In genomic region chr2:216536725-216537124, GRCh38 we compare ENCODE assay signal across 10 cellular contexts. TPM values are rescaled to one million over a fixed set of nuclear protein-coding genes. Genes with fewer than 3 reads are reported as not detected.
A peak's percentile ranks its signal among the peaks of the same experiment; 100 is the strongest.
DNase-seq lines count a peak whose midpoint lies in the region; ATAC-seq and TF ChIP-seq lines count a peak whose summit lies in the region.
"Had no signal": no experiment of that assay in that cellular context is flagged by ENCODE, and none has a peak within 500 bp of the region (broad histone marks: within the 10 kb centered on the region; RNA-seq: fewer than 3 reads in every experiment).

No MANE protein-coding gene starts in this region.

- H3K9ac ChIP-seq in NT2/D1 (ENCODE audit: insufficient read length, low read depth): peak overlapping the region; percentile 5

- TF ChIP-seq CTCF in fibroblast of villous mesenchyme (IDR thresholded peaks at IDR 0.05; ENCODE audit: insufficient read depth, low read depth, low read length): no peak
- TF ChIP-seq CTCF in psoas muscle (IDR thresholded peaks at IDR 0.05): no peak
- TF ChIP-seq CTCF in GM10266 (IDR thresholded peaks at IDR 0.05; ENCODE audit: control insufficient read depth, insufficient read depth, low read depth, missing control alignments): no peak

- H3K9me3 ChIP-seq in NT2/D1 (ENCODE audit: insufficient read depth, low read length) (no peaks in the 10 kb centered on the region), psoas muscle (no peaks in the 10 kb centered on the region)

- no peaks in the 10 kb centered on the region for H3K36me3 ChIP-seq in NT2/D1 (ENCODE audit: insufficient read depth, insufficient read length, low read length)
- no peaks in the 10 kb centered on the region for H3K36me3 ChIP-seq in psoas muscle (ENCODE audit: insufficient read depth in 1 of 2, low read depth in 1 of 2)

- in situ Hi-C loops in G401 (cut with HindIII; ENCODE audit: low sequenced_read_pairs): no loop called here

- no peak overlapping the region for H3K27ac ChIP-seq in psoas muscle

- H3K4me1 ChIP-seq in NT2/D1 (ENCODE audit: insufficient read depth, insufficient read length) (peaks cover 10% of the 10 kb centered on the region), psoas muscle (peaks cover 25% of the 10 kb centered on the region)

- DNase-seq in G401 (ENCODE audit: low spot score) (peak; percentile 33), NT2/D1 (ENCODE audit: low read depth, low spot score) (no peak), fibroblast of villous mesenchyme (ENCODE audit: low read depth) (peak; percentile 83), psoas muscle (peak in 1 of 2 donors; percentile 24), GM10266 (ENCODE audit: extremely low spot score) (no peak), NCI-H1105 treated with DMSO at 0.1 percent for 48 hours (lab: John Stamatoyannopoulos, UW) (no peak), inferior parietal cortex (ENCODE audit: extremely low spot score) (no peak), pons (ENCODE audit: low spot score) (no peak)
- DNase-seq: activated CD8-positive, alpha-beta memory T cell treated with anti-CD3 and anti-CD28 coated beads for 24 hours; left colon had no signal

- H3K27me3 ChIP-seq in NT2/D1 (ENCODE audit: insufficient read depth, insufficient read length): no peaks in the 10 kb centered on the region
- no peaks in the 10 kb centered on the region for H3K27me3 ChIP-seq in psoas muscle (ENCODE audit: insufficient read depth in 3 of 3, low read length in 2 of 3)

- peak; percentile 47 to 78 (median 62) for ATAC-seq in psoas muscle
- ATAC-seq: left colon had no signal

- intact Hi-C loops in psoas muscle (cut with DNase I): no loop called here

- H3K4me3 ChIP-seq in NT2/D1 (ENCODE audit: insufficient read length, low read depth) (no peak overlapping the region), fibroblast of villous mesenchyme (ENCODE audit: low read depth, low read length) (no peak overlapping the region), psoas muscle (no peak overlapping the region)

- 19 to 33% (median 23%) methylated on average over 6 of the region's 6 CpGs for WGBS in psoas muscle, 3 donors

RNA-seq across cellular contexts. Expression of gene RPL37A, which starts 38.1 kb away (rescaled TPM):
- total RNA-seq in G401 (2014; rRNA removed; shearing (Covaris generic)): 1,405 and 2,009 TPM in 2 replicates
- total RNA-seq in fibroblast of villous mesenchyme: 822 and 1,182 TPM in 2 replicates
- 1,000 to 10,000 TPM; 2,701 to 3,343 (median 3,007) TPM for total RNA-seq in psoas muscle
- 1,000 to 10,000 TPM; 4,667 to 6,936 (median 5,431) TPM for polyA plus RNA-seq in psoas muscle

Comparison
In these comparisons a context has a peak if more than half of its experiments do, and no peak if none do; other contexts are left out.
1. DNase-seq: peak in G401 (single experiment) and fibroblast of villous mesenchyme (single experiment); none in NT2/D1 (single experiment), GM10266 (single experiment), NCI-H1105 treated with DMSO at 0.1 percent for 48 hours (single experiment), inferior parietal cortex (single experiment) and pons (single experiment).